10 cellular contexts compared by ENCODE assay signal in the genomic region with DNA sequence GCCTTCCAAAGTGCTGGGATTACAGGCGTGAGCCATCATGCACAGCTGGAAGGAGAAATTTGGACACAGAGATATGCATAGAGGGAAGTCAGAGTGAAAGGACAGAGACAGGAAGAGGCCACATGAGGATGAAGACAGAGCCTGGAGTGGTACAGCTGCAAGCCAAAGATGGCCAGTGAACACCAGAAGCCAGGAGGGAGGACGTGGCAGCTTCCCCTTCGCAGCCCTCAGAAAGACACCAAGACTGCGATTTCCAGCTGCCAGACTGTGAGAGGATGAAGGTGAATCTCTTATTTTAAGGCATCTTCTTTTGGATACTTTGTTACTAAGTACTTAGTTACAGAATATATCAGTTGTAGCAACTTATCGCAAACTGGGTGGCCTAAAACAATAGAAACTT.
DNase-seq lines count a peak whose midpoint lies in the region; ATAC-seq, FAIRE-seq and TF ChIP-seq lines count a peak whose summit lies in the region.
"Had no signal": no experiment of that assay in that cellular context is flagged by ENCODE, and none has a peak within 500 bp of the region (broad histone marks: within the 10 kb centered on the region; RNA-seq: fewer than 3 reads in every experiment).

No MANE protein-coding gene starts in this region.

- H3K9me2 ChIP-seq in GM23248 (ENCODE audit: insufficient read depth) = no peaks in the 10 kb centered on the region

- H3K27me3 Mint-ChIP-seq in activated T-cell treated with anti-CD3 and anti-CD28 coated beads, Interleukin-2, amount 50 U/mL, for 24 hours = no peaks in the 10 kb centered on the region
- H3K27me3 Mint-ChIP-seq in T-helper 17 cell = no peaks in the 10 kb centered on the region
- no peaks in the 10 kb centered on the region for H3K27me3 Mint-ChIP-seq in endodermal cell (ENCODE audit: insufficient read depth)
- no peaks in the 10 kb centered on the region for H3K27me3 Mint-ChIP-seq in stimulated activated naive CD8-positive, alpha-beta T cell treated with anti-CD3 and anti-CD28 coated beads, Interleukin-15, amount 100 ng/mL, for 72 hours

- H3K4me3 ChIP-seq in endodermal cell (ENCODE audit: low read length) (no peak overlapping the region), GM23248 (no peak overlapping the region)

- peak overlapping the region; percentile 75 for H3K4me3 Mint-ChIP-seq in activated T-cell treated with anti-CD3 and anti-CD28 coated beads, Interleukin-2, amount 50 U/mL, for 24 hours
- H3K4me3 Mint-ChIP-seq in T-helper 17 cell (peak overlapping the region; percentile 80), endodermal cell (no peak overlapping the region)
- H3K4me3 Mint-ChIP-seq in stimulated activated naive CD8-positive, alpha-beta T cell treated with anti-CD3 and anti-CD28 coated beads, Interleukin-15, amount 100 ng/mL, for 72 hours = peak overlapping the region; percentile 61 to 65

- H3K9me3 ChIP-seq in T-helper 17 cell (ENCODE audit: control insufficient read depth, low read length, poor library complexity, severe bottlenecking) (no peaks in the 10 kb centered on the region), endodermal cell (ENCODE audit: control insufficient read depth, low read length) (no peaks in the 10 kb centered on the region), GM23248 (ENCODE audit: low read depth) (no peaks in the 10 kb centered on the region)

- no peaks in the 10 kb centered on the region for H3K36me3 ChIP-seq in endodermal cell (ENCODE audit: control insufficient read depth, insufficient read depth, low read length)
- no peaks in the 10 kb centered on the region for H3K36me3 ChIP-seq in GM23248 (ENCODE audit: low read depth)

- H3K9ac ChIP-seq in endodermal cell (ENCODE audit: extremely low read depth, low read length, poor library complexity, severe bottlenecking) = no peak overlapping the region
- H3K9ac ChIP-seq in GM23248 = no peak overlapping the region

- no peaks in the 10 kb centered on the region for H3K4me1 ChIP-seq in endodermal cell (ENCODE audit: control insufficient read depth, insufficient read depth, low read length)
- H3K4me1 ChIP-seq in GM23248 (ENCODE audit: insufficient read depth) = no peaks in the 10 kb centered on the region

- peak; percentile 1 for ATAC-seq in T-helper 17 cell
- ATAC-seq in stimulated activated naive CD8-positive, alpha-beta T cell treated with anti-CD3 and anti-CD28 coated beads, Interleukin-15, amount 100 ng/mL, for 72 hours = no peak
- ATAC-seq: left ventricle myocardium superior had no signal

- no peaks in the 10 kb centered on the region for H3K79me2 ChIP-seq in GM23248 (ENCODE audit: insufficient read depth)

- H3K27me3 ChIP-seq in endodermal cell (ENCODE audit: control insufficient read depth, insufficient read depth, low read length, poor library complexity, severe bottlenecking) (no peaks in the 10 kb centered on the region), GM23248 (replicated peaks; ENCODE audit: insufficient read depth) (no peaks in the 10 kb centered on the region)

- TF ChIP-seq CTCF in endodermal cell (conservative IDR thresholded peaks at IDR 0.05) = no peak

- no peaks in the 10 kb centered on the region; the same call in none of the 2 replicates for H3F3A ChIP-seq in GM23248 (ENCODE audit: insufficient read depth)

- no peak for DNase-seq in activated T-cell treated with anti-CD3 and anti-CD28 coated beads, Interleukin-2, amount 50 U/mL, for 24 hours
- DNase-seq in activated T-cell treated with anti-CD3 and anti-CD28 coated beads, Interleukin-2, amount 50 U/mL, for 1 hour = no peak
- DNase-seq in T-helper 17 cell (no peak), endodermal cell (no peak), GM23248 (no peak), cerebellar cortex (ENCODE audit: low spot score) (no peak), H54 (ENCODE audit: insufficient read length, low spot score) (no peak)
- no peak for DNase-seq in stimulated activated naive CD8-positive, alpha-beta T cell treated with anti-CD3 and anti-CD28 coated beads, Interleukin-15, amount 100 ng/mL, for 72 hours
- DNase-seq: left ventricle myocardium superior, NCI-H2081 treated with DMSO at 0.1 percent for 48 hours had no signal

- H3K4me1 Mint-ChIP-seq in activated T-cell treated with anti-CD3 and anti-CD28 coated beads, Interleukin-2, amount 50 U/mL, for 24 hours (ENCODE audit: low read depth) = peaks cover 59% of the 10 kb centered on the region
- H3K4me1 Mint-ChIP-seq in T-helper 17 cell (peaks cover 42% of the 10 kb centered on the region), endodermal cell (peaks cover 10% of the 10 kb centered on the region)
- peaks cover 63% of the 10 kb centered on the region for H3K4me1 Mint-ChIP-seq in stimulated activated naive CD8-positive, alpha-beta T cell treated with anti-CD3 and anti-CD28 coated beads, Interleukin-15, amount 100 ng/mL, for 72 hours

- peak overlapping the region; percentile 29 for H3K27ac ChIP-seq in endodermal cell (ENCODE audit: low read depth, low read length)
- no peak overlapping the region for H3K27ac ChIP-seq in GM23248

- in situ Hi-C loops in GM23248 (cut with MboI) = no loop called here

- H3K9me3 Mint-ChIP-seq in activated T-cell treated with anti-CD3 and anti-CD28 coated beads, Interleukin-2, amount 50 U/mL, for 24 hours = peaks cover 4% of the 10 kb centered on the region
- H3K9me3 Mint-ChIP-seq in endodermal cell = no peaks in the 10 kb centered on the region
- H3K9me3 Mint-ChIP-seq in stimulated activated naive CD8-positive, alpha-beta T cell treated with anti-CD3 and anti-CD28 coated beads, Interleukin-15, amount 100 ng/mL, for 72 hours = peaks cover 6 to 13% of the 10 kb centered on the region in 2 donors

- WGBS in endodermal cell (ENCODE audit: insufficient coverage in 1 of 2, insufficient read length in 1 of 2), 2 experiments = 91 to 92% methylated on average over 2 to 5 of the region's 5 CpGs
- WGBS in GM23248 (ENCODE audit: low coverage in 1 of 2, low lambda C conversion rate in 2 of 2, missing lambda C conversion rate in 2 of 2), 2 experiments = 76 to 78% methylated on average over 5 of the region's 5 CpGs

- H3K27ac Mint-ChIP-seq in activated T-cell treated with anti-CD3 and anti-CD28 coated beads, Interleukin-2, amount 50 U/mL, for 24 hours = peak overlapping the region; percentile 89
- peak overlapping the region; percentile 96 for H3K27ac Mint-ChIP-seq in T-helper 17 cell
- no peak overlapping the region for H3K27ac Mint-ChIP-seq in endodermal cell
- H3K27ac Mint-ChIP-seq in stimulated activated naive CD8-positive, alpha-beta T cell treated with anti-CD3 and anti-CD28 coated beads, Interleukin-15, amount 100 ng/mL, for 72 hours = peak overlapping the region; percentile 65 to 89

- no peak for FAIRE-seq in H54 (lab: Jason Lieb, UNC)

- H4K20me1 ChIP-seq in GM23248 (ENCODE audit: insufficient read depth) = no peaks in the 10 kb centered on the region

- TF ChIP-seq POLR2A in H54 (IDR thresholded peaks at IDR 0.05; ENCODE audit: low read depth, low read length) = no peak

- H3K4me2 ChIP-seq in GM23248 (ENCODE audit: unreplicated experiment) = no peak overlapping the region

- H3K36me3 Mint-ChIP-seq in activated T-cell treated with anti-CD3 and anti-CD28 coated beads, Interleukin-2, amount 50 U/mL, for 24 hours (ENCODE audit: low read depth) = no peaks in the 10 kb centered on the region
- H3K36me3 Mint-ChIP-seq in T-helper 17 cell (ENCODE audit: low read depth) (no peaks in the 10 kb centered on the region), endodermal cell (ENCODE audit: low read depth) (no peaks in the 10 kb centered on the region)

- H2AFZ ChIP-seq in GM23248 = no peak overlapping the region; the same call in 1 of the 2 replicates
